23 cellular contexts compared by ENCODE assay signal in the genomic region with DNA sequence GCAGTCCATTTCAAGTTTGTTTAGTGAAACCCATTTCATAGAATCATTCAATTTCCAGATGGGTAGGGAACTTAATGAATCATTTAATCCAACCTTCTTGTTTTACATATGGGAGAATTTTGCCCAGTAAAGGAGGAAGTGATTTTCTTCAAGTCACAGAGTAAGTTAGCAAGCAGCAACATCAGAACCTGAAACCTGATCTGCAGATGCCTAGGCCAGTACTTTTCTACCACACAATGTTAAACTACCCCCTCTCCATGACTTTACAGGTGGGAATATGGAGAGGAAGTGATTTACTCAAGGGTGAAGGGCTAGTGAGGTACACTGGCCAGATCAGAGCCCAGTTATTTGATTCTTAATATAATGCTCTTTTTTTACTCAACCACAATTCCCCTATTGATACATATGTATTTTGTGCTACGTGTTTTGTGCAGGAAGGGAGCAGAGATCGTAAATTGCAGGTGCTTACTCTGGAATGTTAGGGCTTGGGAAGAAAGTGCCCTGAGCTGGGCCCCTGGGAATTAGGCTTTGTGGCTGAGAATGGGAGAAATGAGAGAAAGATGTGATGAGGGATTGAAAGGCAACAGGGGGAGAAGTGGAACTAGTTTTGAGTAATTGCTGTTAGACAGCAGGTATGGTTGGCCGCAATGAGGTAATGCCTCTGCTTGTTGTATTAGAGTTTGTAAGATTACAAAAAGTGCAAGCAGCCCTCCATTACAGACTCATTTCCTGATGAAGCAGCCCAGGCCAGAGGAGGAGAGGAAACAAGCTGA. TPM values are rescaled to one million over a fixed set of nuclear protein-coding genes. Genes with fewer than 3 reads are reported as not detected.
DNase-seq lines count a peak whose midpoint lies in the region; ATAC-seq and TF ChIP-seq lines count a peak whose summit lies in the region.
"Had no signal": no experiment of that assay in that cellular context is flagged by ENCODE, and none has a peak within 500 bp of the region (broad histone marks: within the 10 kb centered on the region; RNA-seq: fewer than 3 reads in every experiment).

No MANE protein-coding gene starts in this region.

- H3K4me1 Mint-ChIP-seq in H9 (peaks cover 36 to 41% of the 10 kb centered on the region in 2 experiments), nephron progenitor cell (peaks cover 60% of the 10 kb centered on the region)

- H3K4me3 ChIP-seq in Karpas-422 (ENCODE audit: low read length): no peak overlapping the region
- H3K4me3 ChIP-seq: gastroesophageal sphincter, HAP-1, right atrium auricular region had no signal

- H3K9ac ChIP-seq in H9 (ENCODE audit: extremely low read depth, insufficient read length, low read length) (no peak overlapping the region), Karpas-422 (ENCODE audit: low read length) (no peak overlapping the region)
- H3K9ac ChIP-seq: KMS-11, SK-N-SH had no signal

- H3K23ac ChIP-seq in H9 (ENCODE audit: insufficient read length, low read depth, low read length): no peak overlapping the region

- no peak overlapping the region for H2BK120ac ChIP-seq in H9 (ENCODE audit: low read depth, low read length, poor library complexity, severe bottlenecking)

- no CpG with 5 or more reads among the region's 3 CpGs for WGBS in H9 (ENCODE audit: extremely low coverage, insufficient read length, low lambda C conversion rate)

- H3K27ac Mint-ChIP-seq in H9 (peak overlapping the region in 2 of 3 experiments; percentile 9 to 23; a peak in 2 of 7 replicates), nephron progenitor cell (peak overlapping the region; percentile 85)
- H3K27ac Mint-ChIP-seq: activated naive CD4-positive, alpha-beta T cell treated with anti-CD3 and anti-CD28 coated beads, Interleukin-2, amount 50 U/mL, for 24 hours had no signal

- ATAC-seq in HG03521 (IDR thresholded peaks at IDR 0.05; ENCODE audit: unreplicated experiment) (peak; percentile 73), HG02973 (IDR thresholded peaks at IDR 0.05; ENCODE audit: unreplicated experiment) (no peak)
- ATAC-seq: gastroesophageal sphincter had no signal

- no peaks in the 10 kb centered on the region for H3K27me3 ChIP-seq in H9 (ENCODE audit: insufficient read depth, low read length)
- H3K27me3 ChIP-seq in Karpas-422 (ENCODE audit: low read length): no peaks in the 10 kb centered on the region
- H3K27me3 ChIP-seq: gastroesophageal sphincter, right atrium auricular region had no signal

- H3K4me2 ChIP-seq in H9 (ENCODE audit: insufficient read depth, insufficient read length, low read length): no peak overlapping the region
- no peak overlapping the region for H3K4me2 ChIP-seq in Karpas-422 (ENCODE audit: low read depth, low read length, poor library complexity, severe bottlenecking)
- H3K4me2 ChIP-seq: KMS-11, SK-N-SH had no signal

- H3K36me3 ChIP-seq in Karpas-422 (ENCODE audit: insufficient read depth, low read length): no peaks in the 10 kb centered on the region
- H3K36me3 ChIP-seq: gastroesophageal sphincter, HAP-1, right atrium auricular region had no signal

- no peak overlapping the region for H2BK20ac ChIP-seq in H9 (ENCODE audit: low read depth, low read length, poor library complexity, severe bottlenecking)

- H4K8ac ChIP-seq in H9 (replicated peaks; ENCODE audit: insufficient read length, low read depth, low read length): no peak overlapping the region

- H3K14ac ChIP-seq in H9 (ENCODE audit: insufficient read depth, low read length): no peak overlapping the region

- no peak overlapping the region for H4K91ac ChIP-seq in H9 (ENCODE audit: insufficient read length, low read depth, low read length)

- no peak overlapping the region for H3K27ac ChIP-seq in H9 (ENCODE audit: insufficient read length, low read depth, low read length)
- no peak overlapping the region for H3K27ac ChIP-seq in Karpas-422 (ENCODE audit: low read length)
- H3K27ac ChIP-seq: gastroesophageal sphincter, KMS-11, right atrium auricular region, RWPE1 had no signal

- no peak for TF ChIP-seq CTCF in H9 (conservative IDR thresholded peaks at IDR 0.05)
- TF ChIP-seq CTCF in nephron progenitor cell (IDR thresholded peaks at IDR 0.05): no peak

- H4K20me1 ChIP-seq in H9 (ENCODE audit: control insufficient read depth, insufficient read depth, insufficient read length): no peaks in the 10 kb centered on the region
- H4K20me1 ChIP-seq in Karpas-422 (ENCODE audit: insufficient read depth, low read depth, low read length): no peaks in the 10 kb centered on the region

- H3K27me3 Mint-ChIP-seq in H9 (ENCODE audit: low read depth): peaks cover 2% of the 10 kb centered on the region; the same call in 1 of the 2 replicates
- no peaks in the 10 kb centered on the region for H3K27me3 Mint-ChIP-seq in nephron progenitor cell (ENCODE audit: low read depth, poor library complexity)
- H3K27me3 Mint-ChIP-seq: activated naive CD4-positive, alpha-beta T cell treated with anti-CD3 and anti-CD28 coated beads, Interleukin-2, amount 50 U/mL, for 24 hours had no signal

- H2BK12ac ChIP-seq in H9 (ENCODE audit: insufficient read length, low read depth, low read length): no peak overlapping the region

- H2BK15ac ChIP-seq in H9 (ENCODE audit: low read depth, low read length): no peak overlapping the region

- H3K4me3 Mint-ChIP-seq in H9 (no peak overlapping the region), nephron progenitor cell (peak overlapping the region; percentile 6)
- H3K4me3 Mint-ChIP-seq: activated naive CD4-positive, alpha-beta T cell treated with anti-CD3 and anti-CD28 coated beads, Interleukin-2, amount 50 U/mL, for 24 hours had no signal

- no peaks in the 10 kb centered on the region for H3K79me1 ChIP-seq in H9 (ENCODE audit: insufficient read depth, low read depth, low read length, poor library complexity, severe bottlenecking)

- H3K36me3 Mint-ChIP-seq in H9 (ENCODE audit: insufficient read depth in 1 of 3, low read depth in 3 of 3) (peaks cover 0 to 1% (median 0%) of the 10 kb centered on the region in 3 experiments; a peak in 1 of 7 replicates), nephron progenitor cell (ENCODE audit: low read depth) (peaks cover 17% of the 10 kb centered on the region)
- H3K36me3 Mint-ChIP-seq: activated naive CD4-positive, alpha-beta T cell treated with anti-CD3 and anti-CD28 coated beads, Interleukin-2, amount 50 U/mL, for 24 hours had no signal

- no peaks in the 10 kb centered on the region for H3K9me2 ChIP-seq in Karpas-422 (replicated peaks; ENCODE audit: insufficient read depth, low read length)
- H3K9me2 ChIP-seq: SK-N-SH had no signal

- H3K4ac ChIP-seq in H9 (ENCODE audit: low read depth, low read length): no peak overlapping the region

- DNase-seq in NOMO-1 treated with DMSO at 0.1 percent for 48 hours (lab: John Stamatoyannopoulos, UW; ENCODE audit: unreplicated experiment): peak; percentile 5
- DNase-seq in NOMO-1 (lab: John Stamatoyannopoulos, UW; ENCODE audit: unreplicated experiment in 2 of 2): no peak
- DNase-seq in H9: no peak
- peak; percentile 32 for DNase-seq in nephron progenitor cell
- DNase-seq in Karpas-422: no peak
- no peak for DNase-seq in DMS53 treated with DMSO at 0.1 percent for 48 hours (lab: John Stamatoyannopoulos, UW; ENCODE audit: unreplicated experiment)
- DNase-seq: 8988T; AML-193; DND-41; NCI-H187 treated with DMSO at 0.1 percent for 48 hours; NK-92 treated with Interleukin-12 subunit alpha and Interleukin-12 subunit beta, amount 100 ng/mL, for 24 hours; occipital lobe; SK-N-SH; substantia nigra had no signal

- H3K9me3 Mint-ChIP-seq in H9: no peaks in the 10 kb centered on the region
- peaks cover 23% of the 10 kb centered on the region for H3K9me3 Mint-ChIP-seq in nephron progenitor cell
- H3K9me3 Mint-ChIP-seq: activated naive CD4-positive, alpha-beta T cell treated with anti-CD3 and anti-CD28 coated beads, Interleukin-2, amount 50 U/mL, for 24 hours had no signal

- H3K4me1 ChIP-seq in H9 (ENCODE audit: insufficient read depth, low read length) (peaks cover 19% of the 10 kb centered on the region), Karpas-422 (ENCODE audit: low read length) (no peaks in the 10 kb centered on the region)
- H3K4me1 ChIP-seq: gastroesophageal sphincter, HAP-1, right atrium auricular region had no signal

- no peak overlapping the region for H3K56ac ChIP-seq in H9 (ENCODE audit: insufficient read length, low read depth, low read length)

- H2AK5ac ChIP-seq in H9 (ENCODE audit: insufficient read length, low read length): no peak overlapping the region

- peaks cover 2% of the 10 kb centered on the region for H3K23me2 ChIP-seq in H9 (ENCODE audit: insufficient read length, low read depth, low read length, poor library complexity, severe bottlenecking)

- H3K18ac ChIP-seq in H9 (ENCODE audit: insufficient read length, low read depth, low read length): no peak overlapping the region

- H3K79me2 ChIP-seq in H9 (ENCODE audit: insufficient read depth, low read length) (no peaks in the 10 kb centered on the region; the same call in 1 of the 2 replicates), Karpas-422 (ENCODE audit: low read length) (no peaks in the 10 kb centered on the region)

- H3K9me3 ChIP-seq in H9 (ENCODE audit: control insufficient read depth, low read depth, low read length) (no peaks in the 10 kb centered on the region), Karpas-422 (ENCODE audit: low read length) (no peaks in the 10 kb centered on the region)
- H3K9me3 ChIP-seq: gastroesophageal sphincter, HAP-1, right atrium auricular region, SK-N-SH had no signal

- H2AFZ ChIP-seq in H9 (ENCODE audit: low read length) (no peak overlapping the region), Karpas-422 (ENCODE audit: low read length) (no peak overlapping the region)

- no peak overlapping the region for H3T11ph ChIP-seq in H9 (ENCODE audit: low read length)

- no peak overlapping the region for H4K5ac ChIP-seq in H9 (ENCODE audit: insufficient read length, low read depth, low read length)

- no peak overlapping the region for H2BK5ac ChIP-seq in H9 (ENCODE audit: insufficient read length, low read length)

RNA-seq across cellular contexts. Expression of gene LHFPL1, which starts 6.8 kb away (rescaled TPM):
- 1.2 and 1.6 TPM in 2 replicates for total RNA-seq in H9 (2021)
- total RNA-seq in Karpas-422 (2014; rRNA removed; shearing (Covaris generic); ENCODE audit: low replicate concordance): not detected in 2 replicates
- total RNA-seq: kidney epithelial cell, right atrium auricular region had no signal

Comparison
In these comparisons a context has a peak if more than half of its experiments do, and no peak if none do; other contexts are left out.
1. DNase-seq: peak in NOMO-1 treated with DMSO at 0.1 percent for 48 hours (single experiment) and nephron progenitor cell (single experiment); none in NOMO-1 (0 of 2), H9 (single experiment), Karpas-422 (single experiment) and DMS53 treated with DMSO at 0.1 percent for 48 hours (single experiment).